8 cellular contexts compared by ENCODE assay signal in the genomic region with DNA sequence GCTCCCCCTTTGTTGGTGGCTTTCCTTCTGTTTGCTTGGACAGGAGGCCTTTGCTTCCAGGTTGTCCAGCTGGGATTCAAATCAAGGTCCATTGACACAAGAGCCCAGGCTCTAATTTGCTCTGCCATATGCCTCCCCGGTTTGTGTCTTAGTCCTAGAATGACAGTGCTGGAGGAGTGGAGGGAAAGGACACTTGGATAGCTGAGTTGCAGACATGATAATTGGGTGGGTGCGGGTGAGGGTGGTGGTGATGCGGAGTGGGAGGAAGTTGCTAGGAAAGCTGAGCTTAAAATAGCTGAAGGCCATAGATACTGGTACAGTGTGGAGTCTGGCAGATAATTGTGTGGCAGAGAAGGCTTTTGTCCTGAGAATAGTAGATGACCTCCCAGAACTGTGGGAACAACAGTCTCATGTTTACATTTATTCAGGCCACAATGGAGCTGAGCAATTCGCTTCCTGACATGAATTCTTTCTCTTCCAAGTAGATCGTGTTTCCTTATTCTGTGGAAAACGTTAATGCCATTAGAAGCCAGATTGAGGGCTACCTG. TPM values are rescaled to one million over a fixed set of nuclear protein-coding genes. Genes with fewer than 3 reads are reported as not detected.
DNase-seq lines count a peak whose midpoint lies in the region; ATAC-seq, FAIRE-seq and TF ChIP-seq lines count a peak whose summit lies in the region.

No MANE protein-coding gene starts in this region.

- H3K4me1 Mint-ChIP-seq in dendritic cell treated with granulocyte-macrophage colony-stimulating factor and Interleukin-4, amounts not matched to agents 40 ng/mL and 50 ng/mL, for 4 days (ENCODE audit: low read depth) = peaks cover 60% of the 10 kb centered on the region
- peaks cover 87% of the 10 kb centered on the region for H3K4me1 Mint-ChIP-seq in nephron progenitor cell

- H3K27me3 Mint-ChIP-seq in dendritic cell treated with granulocyte-macrophage colony-stimulating factor and Interleukin-4, amounts not matched to agents 40 ng/mL and 50 ng/mL, for 4 days = no peaks in the 10 kb centered on the region
- no peaks in the 10 kb centered on the region for H3K27me3 Mint-ChIP-seq in nephron progenitor cell (ENCODE audit: low read depth, poor library complexity)

- peak; percentile 52 for DNase-seq in EH (ENCODE audit: low read depth)
- DNase-seq in NCI-H774 (lab: John Stamatoyannopoulos, UW) = peak; percentile 73
- no peak for DNase-seq in nephron progenitor cell
- DNase-seq in ACHN = no peak
- no peak for DNase-seq in SIG-M5 treated with dmso at 0.1 percent for 504 hours (lab: John Stamatoyannopoulos, UW; ENCODE audit: unreplicated experiment)
- DNase-seq in GM12892 (ENCODE audit: insufficient read length) = no peak

- in situ Hi-C loops in ACHN (cut with HindIII; ENCODE audit: low pct_ligation_motif_present, low pct_unique_long_range_greater_than_20kb, low sequenced_read_pairs) = no loop called here

- no peak for FAIRE-seq in GM12892 (lab: Jason Lieb, UNC)

- no peak for TF ChIP-seq POLR2A in GM12892 (IDR thresholded peaks at IDR 0.05; ENCODE audit: low read depth, low read length)

- no peak for ATAC-seq in GM21515 (IDR thresholded peaks at IDR 0.05; ENCODE audit: unreplicated experiment)

- H3K27ac Mint-ChIP-seq in dendritic cell treated with granulocyte-macrophage colony-stimulating factor and Interleukin-4, amounts not matched to agents 40 ng/mL and 50 ng/mL, for 4 days = peak overlapping the region; percentile 70
- H3K27ac Mint-ChIP-seq in nephron progenitor cell = peak overlapping the region; percentile 98

- peak overlapping the region; percentile 39 for H3K4me3 Mint-ChIP-seq in dendritic cell treated with granulocyte-macrophage colony-stimulating factor and Interleukin-4, amounts not matched to agents 40 ng/mL and 50 ng/mL, for 4 days
- H3K4me3 Mint-ChIP-seq in nephron progenitor cell = peak overlapping the region; percentile 61

- intact Hi-C loops in dendritic cell treated with granulocyte-macrophage colony-stimulating factor and Interleukin-4, amounts not matched to agents 40 ng/mL and 50 ng/mL, for 4 days (cut with micrococcal nuclease) = no loop called here

- peaks cover 80% of the 10 kb centered on the region for H3K36me3 Mint-ChIP-seq in dendritic cell treated with granulocyte-macrophage colony-stimulating factor and Interleukin-4, amounts not matched to agents 40 ng/mL and 50 ng/mL, for 4 days (ENCODE audit: low read depth)
- peaks cover 30% of the 10 kb centered on the region for H3K36me3 Mint-ChIP-seq in nephron progenitor cell (ENCODE audit: low read depth)

- no peak for TF ChIP-seq CTCF in nephron progenitor cell (IDR thresholded peaks at IDR 0.05)

- peaks cover 23% of the 10 kb centered on the region for H3K9me3 Mint-ChIP-seq in dendritic cell treated with granulocyte-macrophage colony-stimulating factor and Interleukin-4, amounts not matched to agents 40 ng/mL and 50 ng/mL, for 4 days
- H3K9me3 Mint-ChIP-seq in nephron progenitor cell = peaks cover 32% of the 10 kb centered on the region

RNA-seq across cellular contexts. Expression of a gene that starts 23.8 kb away (rescaled TPM):
- 29.6 TPM for polyA plus RNA-seq in GM12892 (2012; ENCODE audit: missing spikeins)

Comparison
In these comparisons a context has a peak if more than half of its experiments do, and no peak if none do; other contexts are left out.
1. DNase-seq: peak in EH (single experiment) and NCI-H774 (single experiment); none in nephron progenitor cell (single experiment), ACHN (single experiment), SIG-M5 treated with dmso at 0.1 percent for 504 hours (single experiment) and GM12892 (single experiment).